30 cellular contexts compared by ENCODE assay signal in the genomic region with DNA sequence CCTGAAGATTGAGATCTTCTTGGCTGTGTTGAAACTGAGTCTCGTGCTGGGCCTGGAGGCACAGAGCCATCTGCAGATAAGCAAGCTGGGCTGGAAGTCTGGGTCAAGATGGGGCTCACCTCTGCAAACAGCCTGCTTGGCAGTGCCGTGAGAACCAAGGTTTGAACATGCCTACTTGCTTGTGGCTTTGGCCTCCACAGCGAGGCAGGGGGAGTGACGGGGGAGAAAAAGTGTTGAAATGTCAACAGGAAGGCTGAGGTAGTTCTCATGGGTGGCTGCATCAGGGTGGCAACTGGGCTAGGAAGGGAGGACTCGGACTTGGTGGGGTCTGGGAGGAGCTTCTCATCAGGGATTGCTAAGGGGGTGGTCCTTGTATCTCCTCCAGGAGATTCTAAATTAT.
"Had no signal": no experiment of that assay in that cellular context is flagged by ENCODE, and none has a peak within 500 bp of the region (broad histone marks: within the 10 kb centered on the region; RNA-seq: fewer than 3 reads in every experiment).

No MANE protein-coding gene starts in this region.

- H3K4me3 Mint-ChIP-seq: activated CD4-positive, alpha-beta T cell treated with anti-CD3 and anti-CD28 coated beads for 36 hours; activated CD4-positive, alpha-beta T cell treated with anti-CD3 and anti-CD28 coated beads, Interleukin-2, amount 10 ng/mL, durations not matched to agents 7 days and 5 days; activated naive CD4-positive, alpha-beta T cell treated with anti-CD3 and anti-CD28 coated beads, Interleukin-2, amount 10 ng/mL, durations not matched to agents 7 days and 5 days; activated naive CD8-positive, alpha-beta T cell; activated naive CD8-positive, alpha-beta T cell treated with anti-CD3 and anti-CD28 coated beads, Interleukin-2, amount 50 U/mL, for 24 hours; brain; T-helper 1 cell treated with Interleukin-12 subunit alpha and Interleukin-12 subunit beta and Interleukin-4 antibody, amounts not matched to agents 30 μg/mL and 1 μg/mL, for 36 hours; T-helper 2 cell treated with Interferon-gamma antibody and Interleukin-4, amounts not matched to agents 5 μg/mL and 100 μg/mL, for 36 hours; WTC11 had no signal

- H3K27me3 Mint-ChIP-seq: activated CD4-positive, alpha-beta T cell treated with anti-CD3 and anti-CD28 coated beads, Interleukin-2, amount 10 ng/mL, durations not matched to agents 7 days and 5 days; brain had no signal

- H3K4me2 ChIP-seq: SK-N-SH had no signal

- H3K9me3 Mint-ChIP-seq: activated naive CD4-positive, alpha-beta T cell treated with anti-CD3 and anti-CD28 coated beads, Interleukin-2, amount 10 ng/mL, durations not matched to agents 7 days and 5 days; activated naive CD8-positive, alpha-beta T cell treated with anti-CD3 and anti-CD28 coated beads, Interleukin-2, amount 50 U/mL, for 24 hours; T-helper 1 cell treated with Interleukin-12 subunit alpha and Interleukin-12 subunit beta and Interleukin-4 antibody, amounts not matched to agents 30 μg/mL and 1 μg/mL, for 36 hours; T-helper 2 cell treated with Interferon-gamma antibody and Interleukin-4, amounts not matched to agents 5 μg/mL and 100 μg/mL, for 36 hours had no signal

- H3K4me1 Mint-ChIP-seq: activated CD4-positive, alpha-beta T cell treated with anti-CD3 and anti-CD28 coated beads, Interleukin-2, amount 10 ng/mL, durations not matched to agents 7 days and 5 days; activated naive CD4-positive, alpha-beta T cell treated with anti-CD3 and anti-CD28 coated beads, Interleukin-2, amount 10 ng/mL, durations not matched to agents 7 days and 5 days had no signal

- H3K9ac ChIP-seq: SK-N-SH had no signal

- DNase-seq: activated CD4-positive, alpha-beta T cell treated with anti-CD3 and anti-CD28 coated beads for 36 hours; activated CD4-positive, alpha-beta T cell treated with anti-CD3 and anti-CD28 coated beads, Interleukin-2, amount 10 ng/mL, durations not matched to agents 7 days and 5 days; activated CD4-positive, alpha-beta T cell treated with anti-CD3 and anti-CD28 coated beads, Interleukin-2, amount 50 U/mL, for 48 hours; activated CD8-positive, alpha-beta memory T cell treated with anti-CD3 and anti-CD28 coated beads, Interleukin-2, amount 50 U/mL, for 4 hours; activated effector memory CD4-positive, alpha-beta T cell treated with Interleukin-2 at 50 U/mL for 16 hours; activated naive CD4-positive, alpha-beta T cell treated with anti-CD3 and anti-CD28 coated beads, Interleukin-2, amount 10 ng/mL, durations not matched to agents 7 days and 5 days; activated naive CD8-positive, alpha-beta T cell treated with anti-CD3 and anti-CD28 coated beads, Interleukin-2, amount 50 U/mL, for 24 hours; activated T-cell treated with anti-CD3 and anti-CD28 coated beads for 4 hours; activated T-cell treated with anti-CD3 and anti-CD28 coated beads, Interleukin-2, amount 50 U/mL, for 48 hours; anterior cingulate cortex; caudate nucleus; Kasumi-1; MM.1S; MV-4-11; NCI-H1092; NCI-H1436 treated with DMSO at 0.1 percent for 48 hours; NCI-H1694 treated with DMSO at 0.1 percent for 48 hours; NCI-H2029; NCI-H345; NCI-H524 treated with DMSO at 0.1 percent for 48 hours; SHP77; SK-N-SH had no signal

- H3K27me3 ChIP-seq: SJSA1 had no signal

- H3K36me3 Mint-ChIP-seq: activated naive CD4-positive, alpha-beta T cell treated with anti-CD3 and anti-CD28 coated beads, Interleukin-2, amount 10 ng/mL, durations not matched to agents 7 days and 5 days; activated naive CD8-positive, alpha-beta T cell; brain had no signal

- H3K9me3 ChIP-seq: SJSA1, SK-N-SH had no signal

- H3K27ac Mint-ChIP-seq: activated CD4-positive, alpha-beta T cell treated with anti-CD3 and anti-CD28 coated beads for 36 hours; activated CD4-positive, alpha-beta T cell treated with anti-CD3 and anti-CD28 coated beads, Interleukin-2, amount 10 ng/mL, durations not matched to agents 7 days and 5 days; activated naive CD4-positive, alpha-beta T cell treated with anti-CD3 and anti-CD28 coated beads, Interleukin-2, amount 10 ng/mL, durations not matched to agents 7 days and 5 days; activated naive CD8-positive, alpha-beta T cell; activated naive CD8-positive, alpha-beta T cell treated with anti-CD3 and anti-CD28 coated beads, Interleukin-2, amount 50 U/mL, for 24 hours; brain; T-helper 1 cell treated with Interleukin-12 subunit alpha and Interleukin-12 subunit beta and Interleukin-4 antibody, amounts not matched to agents 30 μg/mL and 1 μg/mL, for 36 hours; T-helper 2 cell treated with Interferon-gamma antibody and Interleukin-4, amounts not matched to agents 5 μg/mL and 100 μg/mL, for 36 hours; WTC11 had no signal

- ATAC-seq: activated CD4-positive, alpha-beta T cell treated with anti-CD3 and anti-CD28 coated beads for 36 hours; activated CD4-positive, CD25-positive, alpha-beta regulatory T cell treated with anti-CD3 and anti-CD28 coated beads, Interleukin-2, amount 50 U/mL, for 24 hours; activated naive CD8-positive, alpha-beta T cell treated with anti-CD3 and anti-CD28 coated beads, Interleukin-2, amount 50 U/mL, for 24 hours; Panc1; WTC11 had no signal

- H3K36me3 ChIP-seq: SJSA1 had no signal

- H3K4me3 ChIP-seq: SJSA1 had no signal

- H3K27ac ChIP-seq: SJSA1 had no signal
